In the genomic region with DNA sequence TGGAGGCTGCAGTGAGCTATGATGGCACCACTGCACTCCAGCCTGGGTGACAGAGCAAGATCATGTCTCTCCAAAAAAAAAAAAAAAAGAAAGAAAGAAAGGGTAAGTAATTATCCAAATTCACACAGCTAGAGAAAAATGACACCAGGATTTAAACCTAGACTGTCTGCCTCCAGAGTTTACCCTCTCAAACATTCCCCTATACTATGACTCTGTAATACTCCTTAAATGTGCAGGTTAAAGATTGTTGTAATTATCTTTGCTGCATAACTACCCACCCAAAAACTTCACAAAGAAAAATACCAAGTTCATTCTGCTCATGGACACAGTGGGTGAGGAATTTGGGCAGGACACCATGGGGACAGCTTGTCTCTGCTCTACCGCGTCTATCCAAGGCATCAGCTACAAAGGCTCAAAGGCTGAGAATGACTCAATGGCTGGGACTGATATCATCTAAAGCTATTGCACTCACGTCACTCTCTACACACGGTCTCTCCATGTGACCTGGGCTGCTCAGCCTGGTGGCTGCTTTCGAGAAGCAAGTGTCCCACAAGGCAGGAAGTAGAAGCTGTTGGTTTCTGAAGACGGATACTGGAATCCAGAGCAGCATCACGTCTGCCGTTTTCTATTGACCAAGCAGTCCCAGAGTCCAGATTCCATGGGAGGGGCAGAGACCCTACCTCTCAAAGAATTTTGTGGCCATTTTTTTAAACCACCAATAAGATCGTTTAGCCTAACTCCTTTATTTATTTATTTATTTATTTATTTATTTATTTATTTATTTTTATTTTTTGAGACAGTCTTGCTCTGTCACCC, we compare ENCODE assay signal across 1 cellular context.
TF ChIP-seq lines count a peak whose summit lies in the region.

No MANE protein-coding gene starts in this region.

TF ChIP-seq in HEK293, 187 proteins besides CTCF, POLR2A, EP300 and RAD21 (continued from another document and continues in another):
- TF ChIP-seq, protein P1, sequence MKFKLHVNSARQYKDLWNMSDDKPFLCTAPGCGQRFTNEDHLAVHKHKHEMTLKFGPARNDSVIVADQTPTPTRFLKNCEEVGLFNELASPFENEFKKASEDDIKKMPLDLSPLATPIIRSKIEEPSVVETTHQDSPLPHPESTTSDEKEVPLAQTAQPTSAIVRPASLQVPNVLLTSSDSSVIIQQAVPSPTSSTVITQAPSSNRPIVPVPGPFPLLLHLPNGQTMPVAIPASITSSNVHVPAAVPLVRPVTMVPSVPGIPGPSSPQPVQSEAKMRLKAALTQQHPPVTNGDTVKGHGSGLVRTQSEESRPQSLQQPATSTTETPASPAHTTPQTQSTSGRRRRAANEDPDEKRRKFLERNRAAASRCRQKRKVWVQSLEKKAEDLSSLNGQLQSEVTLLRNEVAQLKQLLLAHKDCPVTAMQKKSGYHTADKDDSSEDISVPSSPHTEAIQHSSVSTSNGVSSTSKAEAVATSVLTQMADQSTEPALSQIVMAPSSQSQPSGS (tag by site-specific recombination; IDR thresholded peaks at IDR 0.05; ENCODE audit: low read depth): peak; percentile 78
- TF ChIP-seq, protein P2, sequence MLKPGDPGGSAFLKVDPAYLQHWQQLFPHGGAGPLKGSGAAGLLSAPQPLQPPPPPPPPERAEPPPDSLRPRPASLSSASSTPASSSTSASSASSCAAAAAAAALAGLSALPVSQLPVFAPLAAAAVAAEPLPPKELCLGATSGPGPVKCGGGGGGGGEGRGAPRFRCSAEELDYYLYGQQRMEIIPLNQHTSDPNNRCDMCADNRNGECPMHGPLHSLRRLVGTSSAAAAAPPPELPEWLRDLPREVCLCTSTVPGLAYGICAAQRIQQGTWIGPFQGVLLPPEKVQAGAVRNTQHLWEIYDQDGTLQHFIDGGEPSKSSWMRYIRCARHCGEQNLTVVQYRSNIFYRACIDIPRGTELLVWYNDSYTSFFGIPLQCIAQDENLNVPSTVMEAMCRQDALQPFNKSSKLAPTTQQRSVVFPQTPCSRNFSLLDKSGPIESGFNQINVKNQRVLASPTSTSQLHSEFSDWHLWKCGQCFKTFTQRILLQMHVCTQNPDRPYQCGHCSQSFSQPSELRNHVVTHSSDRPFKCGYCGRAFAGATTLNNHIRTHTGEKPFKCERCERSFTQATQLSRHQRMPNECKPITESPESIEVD (tag by site-specific recombination; IDR thresholded peaks at IDR 0.05): no peak
- TF ChIP-seq ZNF292 (tag by site-specific recombination; IDR thresholded peaks at IDR 0.05; ENCODE audit: borderline replicate concordance, low read depth): peak; percentile 94
- TF ChIP-seq ZNF433 (tag by site-specific recombination; IDR thresholded peaks at IDR 0.05; ENCODE audit: low read depth): peak; percentile 81
- TF ChIP-seq ZNF155 (tag by site-specific recombination; IDR thresholded peaks at IDR 0.05): no peak
- TF ChIP-seq ZBTB17 (tag by site-specific recombination; IDR thresholded peaks at IDR 0.05): peak; percentile 78
- TF ChIP-seq ZNF530 (tag by site-specific recombination; IDR thresholded peaks at IDR 0.05; ENCODE audit: low read depth): 0 out of 2 replicates have a peak, but pooled peaks have one; percentile 55
- 0 out of 2 replicates have a peak, but pooled peaks have one; percentile 19 for TF ChIP-seq OSR2 (tag by site-specific recombination; IDR thresholded peaks at IDR 0.05)
- TF ChIP-seq ZSCAN16 (tag by site-specific recombination; IDR thresholded peaks at IDR 0.05): no peak
- peak; percentile 15; the same call in 1 of the 2 replicates for TF ChIP-seq ZNF121 (tag by site-specific recombination; IDR thresholded peaks at IDR 0.05)
- no peak for TF ChIP-seq ZNF248 (tag by site-specific recombination; IDR thresholded peaks at IDR 0.05)
- TF ChIP-seq, protein P3, sequence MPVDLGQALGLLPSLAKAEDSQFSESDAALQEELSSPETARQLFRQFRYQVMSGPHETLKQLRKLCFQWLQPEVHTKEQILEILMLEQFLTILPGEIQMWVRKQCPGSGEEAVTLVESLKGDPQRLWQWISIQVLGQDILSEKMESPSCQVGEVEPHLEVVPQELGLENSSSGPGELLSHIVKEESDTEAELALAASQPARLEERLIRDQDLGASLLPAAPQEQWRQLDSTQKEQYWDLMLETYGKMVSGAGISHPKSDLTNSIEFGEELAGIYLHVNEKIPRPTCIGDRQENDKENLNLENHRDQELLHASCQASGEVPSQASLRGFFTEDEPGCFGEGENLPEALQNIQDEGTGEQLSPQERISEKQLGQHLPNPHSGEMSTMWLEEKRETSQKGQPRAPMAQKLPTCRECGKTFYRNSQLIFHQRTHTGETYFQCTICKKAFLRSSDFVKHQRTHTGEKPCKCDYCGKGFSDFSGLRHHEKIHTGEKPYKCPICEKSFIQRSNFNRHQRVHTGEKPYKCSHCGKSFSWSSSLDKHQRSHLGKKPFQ (tag by site-specific recombination; IDR thresholded peaks at IDR 0.05): peak; percentile 62; the same call in 1 of the 2 replicates
- TF ChIP-seq ZNF76 (tag by site-specific recombination; IDR thresholded peaks at IDR 0.05; ENCODE audit: borderline replicate concordance, low read depth): no peak
- TF ChIP-seq ZNF184 (tag by site-specific recombination; IDR thresholded peaks at IDR 0.05): no peak
- TF ChIP-seq ZFP3 (tag by site-specific recombination; IDR thresholded peaks at IDR 0.05; ENCODE audit: low read depth): peak; percentile 44; the same call in 1 of the 2 replicates
- peak; percentile 92; the same call in 1 of the 2 replicates for TF ChIP-seq ZNF354C (tag by site-specific recombination; IDR thresholded peaks at IDR 0.05; ENCODE audit: borderline replicate concordance, low read depth)
- TF ChIP-seq ZNF548 (tag by site-specific recombination; IDR thresholded peaks at IDR 0.05): no peak
- TF ChIP-seq EGR2 (tag by site-specific recombination; IDR thresholded peaks at IDR 0.05; ENCODE audit: low read depth): no peak
- no peak for TF ChIP-seq ZNF311 (tag by site-specific recombination; IDR thresholded peaks at IDR 0.05; ENCODE audit: borderline replicate concordance)
- TF ChIP-seq ZNF747 (tag by site-specific recombination; IDR thresholded peaks at IDR 0.05): no peak
- TF ChIP-seq GLI2 (tag by site-specific recombination; IDR thresholded peaks at IDR 0.05; ENCODE audit: borderline replicate concordance, low read depth): peak; percentile 81; the same call in 1 of the 2 replicates
- TF ChIP-seq, protein P4, sequence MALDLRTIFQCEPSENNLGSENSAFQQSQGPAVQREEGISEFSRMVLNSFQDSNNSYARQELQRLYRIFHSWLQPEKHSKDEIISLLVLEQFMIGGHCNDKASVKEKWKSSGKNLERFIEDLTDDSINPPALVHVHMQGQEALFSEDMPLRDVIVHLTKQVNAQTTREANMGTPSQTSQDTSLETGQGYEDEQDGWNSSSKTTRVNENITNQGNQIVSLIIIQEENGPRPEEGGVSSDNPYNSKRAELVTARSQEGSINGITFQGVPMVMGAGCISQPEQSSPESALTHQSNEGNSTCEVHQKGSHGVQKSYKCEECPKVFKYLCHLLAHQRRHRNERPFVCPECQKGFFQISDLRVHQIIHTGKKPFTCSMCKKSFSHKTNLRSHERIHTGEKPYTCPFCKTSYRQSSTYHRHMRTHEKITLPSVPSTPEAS (tag by site-specific recombination; IDR thresholded peaks at IDR 0.05): peak; percentile 42
- TF ChIP-seq, protein P5, sequence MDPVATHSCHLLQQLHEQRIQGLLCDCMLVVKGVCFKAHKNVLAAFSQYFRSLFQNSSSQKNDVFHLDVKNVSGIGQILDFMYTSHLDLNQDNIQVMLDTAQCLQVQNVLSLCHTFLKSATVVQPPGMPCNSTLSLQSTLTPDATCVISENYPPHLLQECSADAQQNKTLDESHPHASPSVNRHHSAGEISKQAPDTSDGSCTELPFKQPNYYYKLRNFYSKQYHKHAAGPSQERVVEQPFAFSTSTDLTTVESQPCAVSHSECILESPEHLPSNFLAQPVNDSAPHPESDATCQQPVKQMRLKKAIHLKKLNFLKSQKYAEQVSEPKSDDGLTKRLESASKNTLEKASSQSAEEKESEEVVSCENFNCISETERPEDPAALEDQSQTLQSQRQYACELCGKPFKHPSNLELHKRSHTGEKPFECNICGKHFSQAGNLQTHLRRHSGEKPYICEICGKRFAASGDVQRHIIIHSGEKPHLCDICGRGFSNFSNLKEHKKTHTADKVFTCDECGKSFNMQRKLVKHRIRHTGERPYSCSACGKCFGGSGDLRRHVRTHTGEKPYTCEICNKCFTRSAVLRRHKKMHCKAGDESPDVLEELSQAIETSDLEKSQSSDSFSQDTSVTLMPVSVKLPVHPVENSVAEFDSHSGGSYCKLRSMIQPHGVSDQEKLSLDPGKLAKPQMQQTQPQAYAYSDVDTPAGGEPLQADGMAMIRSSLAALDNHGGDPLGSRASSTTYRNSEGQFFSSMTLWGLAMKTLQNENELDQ (tag by site-specific recombination; IDR thresholded peaks at IDR 0.05; ENCODE audit: low read depth): no peak
- TF ChIP-seq, protein P6, sequence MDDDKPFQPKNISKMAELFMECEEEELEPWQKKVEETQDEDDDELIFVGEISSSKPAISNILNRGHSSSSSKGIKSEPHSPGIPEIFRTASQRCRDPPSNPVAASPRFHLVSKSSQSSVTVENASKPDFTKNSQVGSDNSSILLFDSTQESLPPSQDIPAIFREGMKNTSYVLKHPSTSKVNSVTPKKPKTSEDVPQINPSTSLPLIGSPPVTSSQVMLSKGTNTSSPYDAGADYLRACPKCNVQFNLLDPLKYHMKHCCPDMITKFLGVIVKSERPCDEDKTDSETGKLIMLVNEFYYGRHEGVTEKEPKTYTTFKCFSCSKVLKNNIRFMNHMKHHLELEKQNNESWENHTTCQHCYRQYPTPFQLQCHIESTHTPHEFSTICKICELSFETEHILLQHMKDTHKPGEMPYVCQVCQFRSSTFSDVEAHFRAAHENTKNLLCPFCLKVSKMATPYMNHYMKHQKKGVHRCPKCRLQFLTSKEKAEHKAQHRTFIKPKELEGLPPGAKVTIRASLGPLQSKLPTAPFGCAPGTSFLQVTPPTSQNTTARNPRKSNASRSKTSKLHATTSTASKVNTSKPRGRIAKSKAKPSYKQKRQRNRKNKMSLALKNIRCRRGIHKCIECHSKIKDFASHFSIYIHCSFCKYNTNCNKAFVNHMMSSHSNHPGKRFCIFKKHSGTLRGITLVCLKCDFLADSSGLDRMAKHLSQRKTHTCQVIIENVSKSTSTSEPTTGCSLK (tag by site-specific recombination; IDR thresholded peaks at IDR 0.05): no peak
- peak; percentile 98 for TF ChIP-seq ZNF394 (tag by site-specific recombination; IDR thresholded peaks at IDR 0.05; ENCODE audit: borderline replicate concordance)
- TF ChIP-seq ZNF701 (tag by site-specific recombination; IDR thresholded peaks at IDR 0.05): no peak
- no peak for TF ChIP-seq ZBTB20 (tag by site-specific recombination; IDR thresholded peaks at IDR 0.05)
- no peak for TF ChIP-seq ZNF677 (tag by site-specific recombination; IDR thresholded peaks at IDR 0.05)
- TF ChIP-seq HOXD13 (CRISPR knock-in tag; IDR thresholded peaks at IDR 0.05; ENCODE audit: borderline replicate concordance): no peak
- no peak for TF ChIP-seq PRDM1 (tag by site-specific recombination; IDR thresholded peaks at IDR 0.05)
- TF ChIP-seq, protein P7, sequence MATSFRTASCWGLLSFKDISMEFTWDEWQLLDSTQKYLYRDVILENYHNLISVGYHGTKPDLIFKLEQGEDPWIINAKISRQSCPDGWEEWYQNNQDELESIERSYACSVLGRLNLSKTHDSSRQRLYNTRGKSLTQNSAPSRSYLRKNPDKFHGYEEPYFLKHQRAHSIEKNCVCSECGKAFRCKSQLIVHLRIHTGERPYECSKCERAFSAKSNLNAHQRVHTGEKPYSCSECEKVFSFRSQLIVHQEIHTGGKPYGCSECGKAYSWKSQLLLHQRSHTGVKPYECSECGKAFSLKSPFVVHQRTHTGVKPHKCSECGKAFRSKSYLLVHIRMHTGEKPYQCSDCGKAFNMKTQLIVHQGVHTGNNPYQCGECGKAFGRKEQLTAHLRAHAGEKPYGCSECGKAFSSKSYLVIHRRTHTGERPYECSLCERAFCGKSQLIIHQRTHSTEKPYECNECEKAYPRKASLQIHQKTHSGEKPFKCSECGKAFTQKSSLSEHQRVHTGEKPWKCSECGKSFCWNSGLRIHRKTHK (tag by site-specific recombination; IDR thresholded peaks at IDR 0.05): no peak
- TF ChIP-seq, protein P8, sequence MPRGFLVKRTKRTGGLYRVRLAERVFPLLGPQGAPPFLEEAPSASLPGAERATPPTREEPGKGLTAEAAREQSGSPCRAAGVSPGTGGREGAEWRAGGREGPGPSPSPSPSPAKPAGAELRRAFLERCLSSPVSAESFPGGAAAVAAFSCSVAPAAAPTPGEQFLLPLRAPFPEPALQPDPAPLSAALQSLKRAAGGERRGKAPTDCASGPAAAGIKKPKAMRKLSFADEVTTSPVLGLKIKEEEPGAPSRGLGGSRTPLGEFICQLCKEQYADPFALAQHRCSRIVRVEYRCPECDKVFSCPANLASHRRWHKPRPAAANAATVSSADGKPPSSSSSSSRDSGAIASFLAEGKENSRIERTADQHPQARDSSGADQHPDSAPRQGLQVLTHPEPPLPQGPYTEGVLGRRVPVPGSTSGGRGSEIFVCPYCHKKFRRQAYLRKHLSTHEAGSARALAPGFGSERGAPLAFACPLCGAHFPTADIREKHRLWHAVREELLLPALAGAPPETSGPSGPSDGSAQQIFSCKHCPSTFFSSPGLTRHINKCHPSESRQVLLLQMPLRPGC (tag by site-specific recombination; IDR thresholded peaks at IDR 0.05): 0 out of 2 replicates have a peak, but pooled peaks have one; percentile 53
- no peak for TF ChIP-seq ZNF146 (tag by site-specific recombination; IDR thresholded peaks at IDR 0.05)
- TF ChIP-seq HOXC10 (CRISPR knock-in tag; IDR thresholded peaks at IDR 0.05): no peak
- no peak for TF ChIP-seq ZFP41 (tag by site-specific recombination; IDR thresholded peaks at IDR 0.05; ENCODE audit: borderline replicate concordance)
- TF ChIP-seq KLF1 (tag by site-specific recombination; IDR thresholded peaks at IDR 0.05): no peak
- TF ChIP-seq ZNF19 (tag by site-specific recombination; IDR thresholded peaks at IDR 0.05; ENCODE audit: low read depth): peak; percentile 91; the same call in 1 of the 2 replicates
- TF ChIP-seq RBAK (tag by site-specific recombination; IDR thresholded peaks at IDR 0.05): peak; percentile 57; the same call in 1 of the 2 replicates
- TF ChIP-seq ZNF133 (tag by site-specific recombination; IDR thresholded peaks at IDR 0.05): no peak
- TF ChIP-seq ZNF654 (tag by site-specific recombination; IDR thresholded peaks at IDR 0.05; ENCODE audit: low read depth): peak; percentile 61
- TF ChIP-seq GLIS1 (tag by site-specific recombination; IDR thresholded peaks at IDR 0.05): no peak
- no peak for TF ChIP-seq ZNF610 (tag by site-specific recombination; IDR thresholded peaks at IDR 0.05; ENCODE audit: borderline replicate concordance)
- TF ChIP-seq ZNF366 (tag by site-specific recombination; conservative IDR thresholded peaks at IDR 0.05): peak; percentile 52
- peak; percentile 89 for TF ChIP-seq TRIM28 (IDR thresholded peaks at IDR 0.05; ENCODE audit: borderline replicate concordance, low read length)
- no peak for TF ChIP-seq ZNF776 (tag by site-specific recombination; IDR thresholded peaks at IDR 0.05; ENCODE audit: borderline replicate concordance)
- peak; percentile 92 for TF ChIP-seq ZNF510 (tag by site-specific recombination; IDR thresholded peaks at IDR 0.05; ENCODE audit: insufficient replicate concordance)
- TF ChIP-seq, protein P9, sequence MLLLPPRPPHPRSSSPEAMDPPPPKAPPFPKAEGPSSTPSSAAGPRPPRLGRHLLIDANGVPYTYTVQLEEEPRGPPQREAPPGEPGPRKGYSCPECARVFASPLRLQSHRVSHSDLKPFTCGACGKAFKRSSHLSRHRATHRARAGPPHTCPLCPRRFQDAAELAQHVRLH (tag by site-specific recombination; IDR thresholded peaks at IDR 0.05): peak; percentile 69
- peak; percentile 51; the same call in 1 of the 2 replicates for TF ChIP-seq ZNF514 (tag by site-specific recombination; IDR thresholded peaks at IDR 0.05)
- TF ChIP-seq ZNF423 (tag by site-specific recombination; IDR thresholded peaks at IDR 0.05): no peak
